In genomic region chrX:138759217-138759943, GRCh38 we compare ENCODE assay signal across 22 cellular contexts. TPM values are rescaled to one million over a fixed set of nuclear protein-coding genes. Genes with fewer than 3 reads are reported as not detected.
"Had no signal": no experiment of that assay in that cellular context is flagged by ENCODE, and none has a peak within 500 bp of the region (broad histone marks: within the 10 kb centered on the region; RNA-seq: fewer than 3 reads in every experiment).

No MANE protein-coding gene starts in this region.

- H3K4me3 ChIP-seq: esophagus muscularis mucosa, gastroesophageal sphincter, lung, skin epidermis, upper lobe of left lung, vagina had no signal

- H3K9me3 ChIP-seq: esophagus muscularis mucosa, gastroesophageal sphincter, neutrophil, upper lobe of left lung, vagina had no signal

- H3K27ac ChIP-seq: epithelial cell of prostate, esophagus muscularis mucosa, gastroesophageal sphincter, neutrophil, skin epidermis, upper lobe of left lung, vagina had no signal

- H3K36me3 ChIP-seq: esophagus muscularis mucosa, gastroesophageal sphincter, neutrophil, upper lobe of left lung, vagina had no signal

- H3K4me1 ChIP-seq: esophagus muscularis mucosa, gastroesophageal sphincter, upper lobe of left lung, vagina had no signal

- ATAC-seq: gastroesophageal sphincter, left cardiac atrium, left ventricle myocardium superior, sciatic nerve had no signal

- H3K27me3 ChIP-seq: esophagus muscularis mucosa, gastroesophageal sphincter, neutrophil, upper lobe of left lung, vagina had no signal

- DNase-seq: effector memory CD4-positive, alpha-beta T cell; glutamatergic neuron; immature natural killer cell; left cardiac atrium; left ventricle myocardium superior; mesenchymal stem cell; midbrain; naive B cell; nephron progenitor cell; stimulated activated naive CD4-positive, alpha-beta T cell treated with Interleukin-2 at 50 U/mL for 16 hours; upper lobe of left lung had no signal

RNA-seq across cellular contexts. Expression of gene FGF13, which starts 47.9 kb away (rescaled TPM):
- total RNA-seq: fibroblast of villous mesenchyme, pulmonary artery endothelial cell had no signal
- polyA plus RNA-seq: immature natural killer cell, keratinocyte had no signal
